In genomic region chr9:89777544-89777943, GRCh38 we compare ENCODE assay signal across 29 cellular contexts.
"Had no signal": no experiment of that assay in that cellular context is flagged by ENCODE, and none has a peak within 500 bp of the region (broad histone marks: within the 10 kb centered on the region; RNA-seq: fewer than 3 reads in every experiment).

No MANE protein-coding gene starts in this region.

- H3K27me3 ChIP-seq: neural progenitor cell, testis, upper lobe of left lung had no signal

- H3K36me3 ChIP-seq: esophagus squamous epithelium, heart right ventricle, neural progenitor cell, tibial artery, upper lobe of left lung had no signal

- H3K4me1 ChIP-seq: psoas muscle, testis, tibial artery had no signal

- H3K9ac ChIP-seq: neural progenitor cell had no signal

- H3K9me3 ChIP-seq: esophagus squamous epithelium, heart right ventricle, mucosa of descending colon, psoas muscle, testis, tibial artery, upper lobe of left lung had no signal

- FAIRE-seq: endometrium, urothelium cell line had no signal

- ATAC-seq: heart right ventricle, left colon, mucosa of descending colon, psoas muscle had no signal

- H3K4me3 ChIP-seq: coronary artery, esophagus squamous epithelium, lung, mucosa of descending colon, neural progenitor cell, psoas muscle, skin epidermis, testis, tibial artery, upper lobe of left lung had no signal

- H3K4me2 ChIP-seq: neural progenitor cell had no signal

- DNase-seq: dermis blood vessel endothelial cell; effector memory CD4-positive, alpha-beta T cell; erythroblast; esophagus squamous epithelium; foreskin melanocyte; glutamatergic neuron; heart right ventricle; hypothalamus; immature natural killer cell; kidney glomerular epithelial cell; left colon; mucosa of descending colon; naive B cell; nucleus accumbens; stimulated activated CD4-positive, alpha-beta T cell treated with anti-CD3 and anti-CD28 coated beads, Interleukin-1b, Interleukin-23, amount 100 ng/mL, for 48 hours; stimulated activated CD4-positive, alpha-beta T cell treated with anti-CD3 and anti-CD28 coated beads, Interleukin-4, amount 100 ng/mL, for 1 hour; stimulated activated CD8-positive, alpha-beta memory T cell treated with anti-CD3 and anti-CD28 coated beads, Interleukin-4, amount 100 ng/mL, for 48 hours; stimulated activated naive CD4-positive, alpha-beta T cell; substantia nigra; testis; tibial artery had no signal

- H3K27ac ChIP-seq: coronary artery, esophagus squamous epithelium, heart right ventricle, neural progenitor cell, psoas muscle, testis, tibial artery, upper lobe of left lung had no signal

- H2AFZ ChIP-seq: neural progenitor cell had no signal
